30 cellular contexts compared by ENCODE assay signal in genomic region chr7:53351681-53352080, GRCh38.
"Had no signal": no experiment of that assay in that cellular context is flagged by ENCODE, and none has a peak within 500 bp of the region (broad histone marks: within the 10 kb centered on the region; RNA-seq: fewer than 3 reads in every experiment).

No MANE protein-coding gene starts in this region.

- H3K9me3 ChIP-seq: SJSA1 had no signal

- ATAC-seq: activated CD8-positive, alpha-beta T cell treated with anti-CD3 and anti-CD28 coated beads for 36 hours; activated T-cell treated with anti-CD3 and anti-CD28 coated beads, Interleukin-2, amount 50 U/mL, for 72 hours; activated T-helper 17 cell treated with anti-CD3 and anti-CD28 coated beads, Interleukin-2, amount 50 U/mL, for 72 hours; K562; Panc1 had no signal

- H3K4me1 ChIP-seq: SJSA1 had no signal

- DNase-seq: activated CD4-positive, alpha-beta T cell treated with anti-CD3 and anti-CD28 coated beads, Interleukin-2, amount 10 ng/mL, durations not matched to agents 24 days and 14 days; activated CD4-positive, alpha-beta T cell treated with anti-CD3 and anti-CD28 coated beads, Interleukin-2, amount 50 U/mL, for 4 hours; activated CD8-positive, alpha-beta T cell treated with anti-CD3 and anti-CD28 coated beads for 36 hours; activated effector memory CD4-positive, alpha-beta T cell treated with anti-CD3 and anti-CD28 coated beads, Interleukin-2, amount 50 U/mL, for 16 hours; activated naive CD4-positive, alpha-beta T cell; activated naive CD4-positive, alpha-beta T cell treated with anti-CD3 and anti-CD28 coated beads, Interleukin-2, amount 50 U/mL, for 16 hours; activated naive CD8-positive, alpha-beta T cell treated with anti-CD3 and anti-CD28 coated beads for 36 hours; activated T-cell treated with anti-CD3 and anti-CD28 coated beads, Interleukin-2, amount 50 U/mL, for 1 hour; activated T-cell treated with anti-CD3 and anti-CD28 coated beads, Interleukin-2, amount 50 U/mL, for 72 hours; amniotic stem cell; aorta; brain microvascular endothelial cell; NCI-H1092 treated with DMSO at 0.1 percent for 48 hours; NCI-H1417 treated with DMSO at 0.1 percent for 48 hours; NCI-H187 treated with DMSO at 0.1 percent for 48 hours; NCI-H2081; NCI-H2171 treated with DMSO at 0.1 percent for 48 hours; NCI-H2227 treated with DMSO at 0.1 percent for 48 hours; NCI-H446; NCI-H510A treated with DMSO at 0.1 percent for 48 hours; NCI-H526 treated with DMSO at 0.1 percent for 48 hours; OCI-M1; RPMI8226; SHP77 treated with DMSO at 0.1 percent for 48 hours; SK-N-SH had no signal

- H3K27ac ChIP-seq: brain microvascular endothelial cell, cardiac muscle cell, SJSA1 had no signal

- H3K36me3 ChIP-seq: brain microvascular endothelial cell, cardiac muscle cell, SJSA1 had no signal

- H3K4me3 ChIP-seq: cardiac muscle cell, K562, SJSA1 had no signal

- H3K27me3 ChIP-seq: brain microvascular endothelial cell, cardiac muscle cell, SJSA1 had no signal
